In the genomic region with DNA sequence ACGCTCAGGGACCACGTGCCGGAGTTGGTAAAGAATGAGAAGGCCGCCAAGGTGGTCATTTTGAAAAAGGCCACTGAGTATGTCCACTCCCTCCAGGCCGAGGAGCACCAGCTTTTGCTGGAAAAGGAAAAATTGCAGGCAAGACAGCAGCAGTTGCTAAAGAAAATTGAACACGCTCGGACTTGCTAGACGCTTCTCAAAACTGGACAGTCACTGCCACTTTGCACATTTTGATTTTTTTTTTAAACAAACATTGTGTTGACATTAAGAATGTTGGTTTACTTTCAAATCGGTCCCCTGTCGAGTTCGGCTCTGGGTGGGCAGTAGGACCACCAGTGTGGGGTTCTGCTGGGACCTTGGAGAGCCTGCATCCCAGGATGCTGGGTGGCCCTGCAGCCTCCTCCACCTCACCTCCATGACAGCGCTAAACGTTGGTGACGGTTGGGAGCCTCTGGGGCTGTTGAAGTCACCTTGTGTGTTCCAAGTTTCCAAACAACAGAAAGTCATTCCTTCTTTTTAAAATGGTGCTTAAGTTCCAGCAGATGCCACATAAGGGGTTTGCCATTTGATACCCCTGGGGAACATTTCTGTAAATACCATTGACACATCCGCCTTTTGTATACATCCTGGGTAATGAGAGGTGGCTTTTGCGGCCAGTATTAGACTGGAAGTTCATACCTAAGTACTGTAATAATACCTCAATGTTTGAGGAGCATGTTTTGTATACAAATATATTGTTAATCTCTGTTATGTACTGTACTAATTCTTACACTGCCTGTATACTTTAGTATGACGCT, we compare ENCODE assay signal across 23 cellular contexts. TPM values are rescaled to one million over a fixed set of nuclear protein-coding genes. Genes with fewer than 3 reads are reported as not detected.
"Had no signal": no experiment of that assay in that cellular context is flagged by ENCODE, and none has a peak within 500 bp of the region (broad histone marks: within the 10 kb centered on the region; RNA-seq: fewer than 3 reads in every experiment).

No MANE protein-coding gene starts in this region.

- FAIRE-seq: endometrium, islet of Langerhans had no signal

- H3K9me3 ChIP-seq: gastrocnemius medialis, heart right ventricle, lower lobe of right lung, upper lobe of right lung had no signal

- H3K36me3 ChIP-seq: gastrocnemius medialis, lower lobe of right lung, upper lobe of right lung had no signal

- DNase-seq: activated CD4-positive, alpha-beta T cell treated with anti-CD3 and anti-CD28 coated beads, Interleukin-2, amount 10 ng/mL, durations not matched to agents 7 days and 5 days; activated CD8-positive, alpha-beta memory T cell treated with anti-CD3 and anti-CD28 coated beads, Interleukin-2, amount 50 U/mL, for 48 hours; activated effector memory CD4-positive, alpha-beta T cell treated with Interleukin-2 at 50 U/mL for 16 hours; activated naive CD4-positive, alpha-beta T cell treated with anti-CD3 and anti-CD28 coated beads, Interleukin-2, amount 10 ng/mL, durations not matched to agents 7 days and 5 days; activated T-cell treated with anti-CD3 and anti-CD28 coated beads, Interleukin-2, amount 50 U/mL, for 48 hours; aorta; cerebellar nuclear complex; cortex of kidney; gastrocnemius medialis; heart right ventricle; left cardiac atrium; lower lobe of right lung; natural killer cell; occipital lobe; retina; stimulated activated CD8-positive, alpha-beta memory T cell treated with anti-CD3 and anti-CD28 coated beads, Interleukin-4, amount 100 ng/mL, for 48 hours; stimulated activated naive CD4-positive, alpha-beta T cell; T1000; upper lobe of right lung had no signal

- H3K4me3 ChIP-seq: gastrocnemius medialis, heart right ventricle, lower lobe of right lung, upper lobe of right lung had no signal

- H3K27ac ChIP-seq: gastrocnemius medialis, heart right ventricle, lower lobe of right lung, upper lobe of right lung had no signal

- ATAC-seq: activated CD4-positive, CD25-positive, alpha-beta regulatory T cell treated with anti-CD3 and anti-CD28 coated beads, Interleukin-2, amount 50 U/mL, for 24 hours; gastrocnemius medialis; heart right ventricle; left cardiac atrium; lower lobe of right lung; natural killer cell; upper lobe of right lung had no signal

RNA-seq across cellular contexts. Expression of a gene that starts 5.8 kb away (rescaled TPM):
- total RNA-seq: activated CD4-positive, alpha-beta T cell treated with anti-CD3 and anti-CD28 coated beads, Interleukin-2, amount 10 ng/mL, durations not matched to agents 7 days and 5 days; T-helper 1 cell treated with Interleukin-12 subunit alpha and Interleukin-12 subunit beta and Interleukin-4 antibody, amounts not matched to agents 30 ng/mL and 1 ng/mL, for 36 hours had no signal
